In the genomic region with DNA sequence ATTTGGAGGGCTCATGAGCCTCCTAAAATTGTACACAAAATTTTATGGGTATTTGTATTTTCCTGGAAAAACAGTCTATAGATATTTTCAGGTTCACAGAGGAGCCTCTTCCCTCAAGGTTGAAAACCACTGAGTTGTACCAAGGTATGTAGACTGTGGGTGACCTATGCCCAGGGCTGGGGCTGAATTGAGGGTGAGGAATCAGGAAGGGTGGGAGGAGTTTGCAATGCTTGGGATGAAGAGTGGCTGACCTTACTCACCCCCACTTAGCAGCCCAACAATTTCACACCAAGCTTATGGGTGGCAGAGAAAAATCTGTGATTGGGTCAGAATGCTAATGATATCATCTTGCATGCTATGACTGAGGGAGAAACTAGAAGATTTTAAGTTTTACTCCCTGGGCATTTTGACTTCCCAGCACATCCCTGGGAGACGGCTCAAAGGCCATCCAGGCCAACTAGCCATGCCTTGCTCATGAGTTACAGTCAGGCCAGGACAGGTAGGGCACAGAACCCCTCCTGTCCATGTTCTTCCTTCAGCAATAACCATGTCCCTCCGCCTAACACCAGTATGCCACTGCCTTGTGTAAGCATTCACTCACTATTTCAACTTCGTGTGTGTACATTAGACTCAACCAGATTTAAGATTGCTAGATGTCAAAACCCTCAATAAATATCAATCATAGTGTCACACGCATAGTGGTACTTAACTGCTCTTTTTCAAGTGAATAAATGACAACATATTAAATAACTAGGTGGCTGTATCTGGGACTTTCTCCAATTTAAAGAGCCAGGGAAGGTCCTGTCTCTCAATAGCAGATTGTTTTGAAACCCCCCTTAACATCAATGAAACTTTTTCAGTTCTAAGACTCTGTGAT, we compare ENCODE assay signal across 24 cellular contexts. TPM values are rescaled to one million over a fixed set of nuclear protein-coding genes. Genes with fewer than 3 reads are reported as not detected.
DNase-seq lines count a peak whose midpoint lies in the region; ATAC-seq, FAIRE-seq and TF ChIP-seq lines count a peak whose summit lies in the region.
"Had no signal": no experiment of that assay in that cellular context is flagged by ENCODE, and none has a peak within 500 bp of the region (broad histone marks: within the 10 kb centered on the region; RNA-seq: fewer than 3 reads in every experiment).

No MANE protein-coding gene starts in this region.

- no peaks in the 10 kb centered on the region for H3K36me3 ChIP-seq in ascending aorta
- peaks cover 0 to 7% of the 10 kb centered on the region in 2 donors for H3K36me3 ChIP-seq in small intestine (ENCODE audit: control insufficient read depth in 2 of 2, insufficient read depth in 2 of 2, low read length in 2 of 2)
- H3K36me3 ChIP-seq: gastrocnemius medialis, lower lobe of right lung, tibial nerve had no signal

- H3K4me3 ChIP-seq in ascending aorta = no peak overlapping the region
- H3K4me3 ChIP-seq in small intestine (ENCODE audit: low read depth in 1 of 2, low read length in 2 of 2) = no peak overlapping the region
- H3K4me3 ChIP-seq: gastrocnemius medialis, lower lobe of right lung, tibial nerve had no signal

- POLR2A ChIA-PET in GM10248 (lab: Yijun Ruan, JAX) = no interaction called here

- CTCF ChIA-PET in GM10248 (lab: Yijun Ruan, JAX) = interaction anchor here (2.7 to 3.6 kb wide), 3 partner anchors 10 to 13 kb away, joined by 6 to 15 read pairs (median 12); no protein-coding TSS in a partner anchor

- no peak for FAIRE-seq in small intestine (lab: Jason Lieb, UNC)
- FAIRE-seq: H1 had no signal

- DNase-seq in Daoy (ENCODE audit: low read depth) = peak; percentile 30
- DNase-seq in ascending aorta (ENCODE audit: low spot score in 2 of 2) = no peak
- no peak for DNase-seq in left lobe of liver (ENCODE audit: low spot score)
- DNase-seq in small intestine = peak; percentile 93
- no peak for DNase-seq in RPMI8226
- no peak for DNase-seq in middle frontal gyrus (ENCODE audit: extremely low spot score, low spot score)
- no peak for DNase-seq in activated CD4-positive, alpha-beta T cell treated with anti-CD3 and anti-CD28 coated beads, Interleukin-2, amount 50 U/mL, for 4 hours
- DNase-seq in GM10248 (ENCODE audit: extremely low spot score) = no peak
- DNase-seq: activated CD4-positive, alpha-beta memory T cell treated with anti-CD3 and anti-CD28 coated beads, Interleukin-2, amount 10 ng/mL, durations not matched to agents 7 days and 5 days; activated naive CD4-positive, alpha-beta T cell treated with anti-CD3 and anti-CD28 coated beads, Interleukin-2, amount 50 U/mL, for 16 hours; activated T-cell treated with anti-CD3 and anti-CD28 coated beads, Interleukin-2, amount 50 U/mL, for 4 hours; CD4-positive, alpha-beta memory T cell; DND-41; gastrocnemius medialis; lower lobe of right lung; MM.1S; NCI-H1694; nephron progenitor cell; SHP77 treated with DMSO at 0.1 percent for 48 hours; T-helper 17 cell had no signal

- WGBS in small intestine, 3 donors = 34 to 74% (median 44%) methylated on average over 4 of the region's 4 CpGs

- no peaks in the 10 kb centered on the region for H3K27me3 ChIP-seq in ascending aorta
- H3K27me3 ChIP-seq in small intestine (ENCODE audit: control insufficient read depth in 2 of 2, insufficient read depth in 2 of 2, low read length in 2 of 2) = no peaks in the 10 kb centered on the region
- H3K27me3 ChIP-seq: gastrocnemius medialis, tibial nerve had no signal

- peak; percentile 21 for ATAC-seq in left lobe of liver
- ATAC-seq: activated T-cell treated with anti-CD3 and anti-CD28 coated beads, Interleukin-2, amount 50 U/mL, for 4 hours; gastrocnemius medialis; stimulated activated effector memory CD8-positive, alpha-beta T cell treated with anti-CD3 and anti-CD28 coated beads, Interleukin-12 subunit alpha, Interleukin-12 subunit beta, amount 100 ng/mL, for 72 hours; T-helper 17 cell had no signal

- peak overlapping the region; percentile 81 to 84 for H3K27ac ChIP-seq in ascending aorta
- H3K27ac ChIP-seq in small intestine (ENCODE audit: low read depth in 1 of 2, low read length in 1 of 2) = peak overlapping the region; percentile 62 to 73
- H3K27ac ChIP-seq: epithelial cell of prostate, gastrocnemius medialis, lower lobe of right lung, tibial nerve had no signal

- H3K9me3 ChIP-seq in ascending aorta = no peaks in the 10 kb centered on the region
- H3K9me3 ChIP-seq in small intestine (ENCODE audit: control insufficient read depth, low read depth) = no peaks in the 10 kb centered on the region
- H3K9me3 ChIP-seq: gastrocnemius medialis had no signal

- intact Hi-C loops in ascending aorta (cut with DNase I) = loop anchor here (10.0 kb wide), 1 partner anchor 157 kb away; no protein-coding TSS in a partner anchor

- TF ChIP-seq CTCF in ascending aorta (IDR thresholded peaks at IDR 0.05) = no peak
- TF ChIP-seq CTCF in GM10248 (IDR thresholded peaks at IDR 0.05; ENCODE audit: control extremely low read depth, extremely low read depth, low read depth, missing control alignments) = no peak

- peaks cover 12 to 39% of the 10 kb centered on the region in 2 donors for H3K4me1 ChIP-seq in ascending aorta
- H3K4me1 ChIP-seq in small intestine (ENCODE audit: control insufficient read depth in 2 of 2, insufficient read depth in 1 of 2, low read depth in 1 of 2, low read length in 1 of 2) = peaks cover 13 to 19% of the 10 kb centered on the region in 2 donors
- H3K4me1 ChIP-seq: gastrocnemius medialis had no signal

RNA-seq across cellular contexts. Expression of gene ADTRP, which starts 16.6 kb away (rescaled TPM):
- total RNA-seq in Daoy (2014; rRNA removed; shearing (Covaris generic)) = 2.5 and 2.8 TPM in 2 replicates
- total RNA-seq in ascending aorta (not detected), left lobe of liver (0.25 TPM)
- 10 to 100 TPM; 53.5 to 73.4 (median 64.9) TPM for polyA plus RNA-seq in small intestine
- total RNA-seq: tibial nerve had no signal

Comparison
In these comparisons a context has a peak if more than half of its experiments do, and no peak if none do; other contexts are left out.
1. DNase-seq: peak in Daoy (single experiment) and small intestine (single experiment); none in ascending aorta (0 of 2), left lobe of liver (single experiment), RPMI8226 (single experiment), middle frontal gyrus (single experiment), activated CD4-positive, alpha-beta T cell treated with anti-CD3 and anti-CD28 coated beads, Interleukin-2, amount 50 U/mL, for 4 hours (0 of 2) and GM10248 (single experiment).